8 cellular contexts compared by ENCODE assay signal in genomic region chr4:114659386-114660008, GRCh38.
DNase-seq lines count a peak whose midpoint lies in the region; ATAC-seq and TF ChIP-seq lines count a peak whose summit lies in the region.

No MANE protein-coding gene starts in this region.

- intact Hi-C loops in activated T-helper 2 cell treated with anti-CD3 and anti-CD28 coated beads, Interferon-gamma antibody, Interleukin-2, Interleukin-4, amounts not matched to agents 10 μg/mL and 5 μg/mL and 100 μg/mL, durations not matched to agents 14 hours and 24 hours and 36 hours (cut with micrococcal nuclease): loop anchor here (2.0 kb wide), 1 partner anchor 273 kb away; no protein-coding TSS in a partner anchor
- intact Hi-C loops in prostate gland (cut with DNase I): loop anchor here (5.0 to 10.0 kb wide), 2 partner anchors 272 to 885 kb away; no protein-coding TSS in a partner anchor

- no peaks in the 10 kb centered on the region for H3K36me3 Mint-ChIP-seq in activated T-helper 2 cell treated with anti-CD3 and anti-CD28 coated beads, Interferon-gamma antibody, Interleukin-2, Interleukin-4, amounts not matched to agents 10 μg/mL and 5 μg/mL and 100 μg/mL, durations not matched to agents 14 hours and 24 hours and 36 hours (ENCODE audit: low read depth)

- H3K4me1 Mint-ChIP-seq in activated T-helper 2 cell treated with anti-CD3 and anti-CD28 coated beads, Interferon-gamma antibody, Interleukin-2, Interleukin-4, amounts not matched to agents 10 μg/mL and 5 μg/mL and 100 μg/mL, durations not matched to agents 14 hours and 24 hours and 36 hours (ENCODE audit: low read depth): no peaks in the 10 kb centered on the region

- no peaks in the 10 kb centered on the region for H3K36me3 ChIP-seq in prostate gland

- no peak for TF ChIP-seq POLR2A in prostate gland (IDR thresholded peaks at IDR 0.05)

- peak in 3 of 4 experiments; percentile 56 to 72 (median 62) for TF ChIP-seq CTCF in prostate gland (IDR thresholded peaks at IDR 0.05)

- H3K27ac Mint-ChIP-seq in activated T-helper 2 cell treated with anti-CD3 and anti-CD28 coated beads, Interferon-gamma antibody, Interleukin-2, Interleukin-4, amounts not matched to agents 10 μg/mL and 5 μg/mL and 100 μg/mL, durations not matched to agents 14 hours and 24 hours and 36 hours: no peak overlapping the region

- no peaks in the 10 kb centered on the region for H3K9me3 Mint-ChIP-seq in activated T-helper 2 cell treated with anti-CD3 and anti-CD28 coated beads, Interferon-gamma antibody, Interleukin-2, Interleukin-4, amounts not matched to agents 10 μg/mL and 5 μg/mL and 100 μg/mL, durations not matched to agents 14 hours and 24 hours and 36 hours

- no peak overlapping the region for H3K27ac ChIP-seq in prostate gland

- peaks cover 3% of the 10 kb centered on the region for H3K27me3 Mint-ChIP-seq in activated T-helper 2 cell treated with anti-CD3 and anti-CD28 coated beads, Interferon-gamma antibody, Interleukin-2, Interleukin-4, amounts not matched to agents 10 μg/mL and 5 μg/mL and 100 μg/mL, durations not matched to agents 14 hours and 24 hours and 36 hours (ENCODE audit: low read depth)

- no peaks in the 10 kb centered on the region for H3K4me1 ChIP-seq in prostate gland (replicated peaks)

- no peak overlapping the region for H3K4me3 Mint-ChIP-seq in activated T-helper 2 cell treated with anti-CD3 and anti-CD28 coated beads, Interferon-gamma antibody, Interleukin-2, Interleukin-4, amounts not matched to agents 10 μg/mL and 5 μg/mL and 100 μg/mL, durations not matched to agents 14 hours and 24 hours and 36 hours (ENCODE audit: low read depth)

- 4% methylated on average over 4 of the region's 4 CpGs for WGBS in prostate gland

- DNase-seq in EH (ENCODE audit: low read depth): peak; percentile 64
- peak; percentile 52 to 86 for DNase-seq in NCI-H526 (lab: John Stamatoyannopoulos, UW)
- DNase-seq in activated T-helper 2 cell treated with anti-CD3 and anti-CD28 coated beads, Interferon-gamma antibody, Interleukin-2, Interleukin-4, amounts not matched to agents 10 μg/mL and 5 μg/mL and 100 μg/mL, durations not matched to agents 14 hours and 24 hours and 36 hours (ENCODE audit: low spot score): peak; percentile 8
- peak; percentile 75 for DNase-seq in glomerular visceral epithelial cell (ENCODE audit: extremely low spot score)
- DNase-seq in prostate gland (ENCODE audit: low spot score): peak; percentile 49
- no peak for DNase-seq in activated CD4-positive, CD25-positive, alpha-beta regulatory T cell treated with anti-CD3 and anti-CD28 coated beads, Interleukin-2, amount 50 U/mL, for 72 hours

- H3K9me3 ChIP-seq in prostate gland: no peaks in the 10 kb centered on the region

- no peak overlapping the region for H3K4me3 ChIP-seq in prostate gland

- peak; percentile 98 for ATAC-seq in GM19463 (IDR thresholded peaks at IDR 0.05; ENCODE audit: unreplicated experiment)
- peak; percentile 93 for ATAC-seq in HG03460 (IDR thresholded peaks at IDR 0.05; ENCODE audit: unreplicated experiment)

- H3K27me3 ChIP-seq in prostate gland (replicated peaks; ENCODE audit: insufficient read depth): no peaks in the 10 kb centered on the region
